In genomic region chr11:905952-906351, GRCh38 we compare ENCODE assay signal across 36 cellular contexts.
"Had no signal": no experiment of that assay in that cellular context is flagged by ENCODE, and none has a peak within 500 bp of the region (broad histone marks: within the 10 kb centered on the region; RNA-seq: fewer than 3 reads in every experiment).

No MANE protein-coding gene starts in this region.

- H3K27me3 Mint-ChIP-seq: activated CD4-positive, alpha-beta memory T cell treated with anti-CD3 and anti-CD28 coated beads, Interleukin-2, amount 10 ng/mL, durations not matched to agents 7 days and 5 days; activated CD4-positive, alpha-beta T cell treated with anti-CD3 and anti-CD28 coated beads for 36 hours; activated CD4-positive, alpha-beta T cell treated with anti-CD3 and anti-CD28 coated beads, Interleukin-2, amount 10 ng/mL, durations not matched to agents 7 days and 5 days; activated CD8-positive, alpha-beta memory T cell treated with anti-CD3 and anti-CD28 coated beads, Interleukin-2, amount 10 ng/mL, durations not matched to agents 7 days and 5 days; activated naive CD8-positive, alpha-beta T cell treated with anti-CD3 and anti-CD28 coated beads for 36 hours; activated T-cell treated with anti-CD3 and anti-CD28 coated beads, Interleukin-2, amount 50 U/mL, for 24 hours; central memory CD8-positive, alpha-beta T cell had no signal

- H3K27me3 ChIP-seq: adrenal gland, cardiac muscle cell had no signal

- H3K9me3 Mint-ChIP-seq: activated CD4-positive, alpha-beta memory T cell treated with anti-CD3 and anti-CD28 coated beads, Interleukin-2, amount 10 ng/mL, durations not matched to agents 7 days and 5 days; activated CD4-positive, alpha-beta T cell treated with anti-CD3 and anti-CD28 coated beads, Interleukin-2, amount 10 ng/mL, durations not matched to agents 7 days and 5 days; activated naive CD4-positive, alpha-beta T cell treated with anti-CD3 and anti-CD28 coated beads for 36 hours; activated naive CD4-positive, alpha-beta T cell treated with anti-CD3 and anti-CD28 coated beads, Interleukin-2, amount 50 U/mL, for 72 hours; activated naive CD8-positive, alpha-beta T cell treated with anti-CD3 and anti-CD28 coated beads for 36 hours; activated T-cell treated with anti-CD3 and anti-CD28 coated beads, Interleukin-2, amount 50 U/mL, for 24 hours; activated T-helper 2 cell treated with anti-CD3 and anti-CD28 coated beads, Interferon-gamma antibody, Interleukin-2, Interleukin-4, amounts not matched to agents 10 μg/mL and 5 μg/mL and 100 μg/mL, durations not matched to agents 14 hours and 24 hours and 36 hours; brain; central memory CD8-positive, alpha-beta T cell; T-helper 1 cell treated with Interleukin-12 subunit alpha and Interleukin-12 subunit beta and Interleukin-4 antibody, amounts not matched to agents 30 μg/mL and 1 μg/mL, for 36 hours; T-helper 2 cell treated with Interferon-gamma antibody and Interleukin-4, amounts not matched to agents 5 μg/mL and 100 μg/mL, for 36 hours had no signal

- H3K9me3 ChIP-seq: adrenal gland had no signal

- H3K4me3 ChIP-seq: adrenal gland, cardiac muscle cell had no signal

- ATAC-seq: activated CD4-positive, alpha-beta T cell treated with anti-CD3 and anti-CD28 coated beads for 36 hours; activated CD4-positive, CD25-positive, alpha-beta regulatory T cell treated with anti-CD3 and anti-CD28 coated beads, Interleukin-2, amount 50 U/mL, for 24 hours; activated CD8-positive, alpha-beta memory T cell treated with anti-CD3 and anti-CD28 coated beads, Interleukin-2, amount 10 ng/mL, durations not matched to agents 7 days and 5 days; activated CD8-positive, alpha-beta T cell treated with anti-CD3 and anti-CD28 coated beads, Interleukin-2, amount 10 ng/mL, durations not matched to agents 7 days and 5 days; activated naive CD4-positive, alpha-beta T cell treated with anti-CD3 and anti-CD28 coated beads, Interleukin-2, amount 50 U/mL, for 72 hours had no signal

- H3K4me3 Mint-ChIP-seq: activated CD4-positive, alpha-beta memory T cell treated with anti-CD3 and anti-CD28 coated beads, Interleukin-2, amount 10 ng/mL, durations not matched to agents 7 days and 5 days; activated CD4-positive, alpha-beta T cell treated with anti-CD3 and anti-CD28 coated beads for 36 hours; activated CD4-positive, alpha-beta T cell treated with anti-CD3 and anti-CD28 coated beads, Interleukin-2, amount 10 ng/mL, durations not matched to agents 7 days and 5 days; activated CD8-positive, alpha-beta memory T cell treated with anti-CD3 and anti-CD28 coated beads, Interleukin-2, amount 10 ng/mL, durations not matched to agents 7 days and 5 days; activated CD8-positive, alpha-beta T cell treated with anti-CD3 and anti-CD28 coated beads, Interleukin-2, amount 10 ng/mL, durations not matched to agents 7 days and 5 days; activated naive CD4-positive, alpha-beta T cell treated with anti-CD3 and anti-CD28 coated beads for 36 hours; activated naive CD8-positive, alpha-beta T cell treated with anti-CD3 and anti-CD28 coated beads for 36 hours; activated T-cell treated with anti-CD3 and anti-CD28 coated beads, Interleukin-2, amount 50 U/mL, for 24 hours; central memory CD8-positive, alpha-beta T cell; T-helper 1 cell treated with Interleukin-12 subunit alpha and Interleukin-12 subunit beta and Interleukin-4 antibody, amounts not matched to agents 30 μg/mL and 1 μg/mL, for 36 hours; T-helper 2 cell treated with Interferon-gamma antibody and Interleukin-4, amounts not matched to agents 5 μg/mL and 100 μg/mL, for 36 hours had no signal

- H3K27ac Mint-ChIP-seq: activated CD4-positive, alpha-beta memory T cell treated with anti-CD3 and anti-CD28 coated beads, Interleukin-2, amount 10 ng/mL, durations not matched to agents 7 days and 5 days; activated CD4-positive, alpha-beta T cell treated with anti-CD3 and anti-CD28 coated beads for 36 hours; activated CD4-positive, alpha-beta T cell treated with anti-CD3 and anti-CD28 coated beads, Interleukin-2, amount 10 ng/mL, durations not matched to agents 7 days and 5 days; activated CD8-positive, alpha-beta T cell treated with anti-CD3 and anti-CD28 coated beads, Interleukin-2, amount 10 ng/mL, durations not matched to agents 7 days and 5 days; activated naive CD4-positive, alpha-beta T cell treated with anti-CD3 and anti-CD28 coated beads for 36 hours; activated naive CD8-positive, alpha-beta T cell treated with anti-CD3 and anti-CD28 coated beads for 36 hours; activated T-cell treated with anti-CD3 and anti-CD28 coated beads, Interleukin-2, amount 50 U/mL, for 24 hours; activated T-helper 2 cell treated with anti-CD3 and anti-CD28 coated beads, Interferon-gamma antibody, Interleukin-2, Interleukin-4, amounts not matched to agents 10 μg/mL and 5 μg/mL and 100 μg/mL, durations not matched to agents 14 hours and 24 hours and 36 hours; T-helper 1 cell treated with Interleukin-12 subunit alpha and Interleukin-12 subunit beta and Interleukin-4 antibody, amounts not matched to agents 30 μg/mL and 1 μg/mL, for 36 hours; T-helper 2 cell treated with Interferon-gamma antibody and Interleukin-4, amounts not matched to agents 5 μg/mL and 100 μg/mL, for 36 hours had no signal

- H3K36me3 Mint-ChIP-seq: activated naive CD4-positive, alpha-beta T cell treated with anti-CD3 and anti-CD28 coated beads, Interleukin-2, amount 50 U/mL, for 72 hours had no signal

- H3K27ac ChIP-seq: adrenal gland, cardiac muscle cell, VCaP had no signal

- DNase-seq: activated CD4-positive, alpha-beta memory T cell treated with anti-CD3 and anti-CD28 coated beads, Interleukin-2, amount 10 ng/mL, durations not matched to agents 7 days and 5 days; activated CD4-positive, alpha-beta T cell treated with anti-CD3 and anti-CD28 coated beads for 1 hour; activated CD4-positive, alpha-beta T cell treated with anti-CD3 and anti-CD28 coated beads for 36 hours; activated CD4-positive, alpha-beta T cell treated with anti-CD3 and anti-CD28 coated beads for 48 hours; activated CD4-positive, alpha-beta T cell treated with anti-CD3 and anti-CD28 coated beads, Interleukin-2, amount 10 ng/mL, durations not matched to agents 7 days and 5 days; activated CD4-positive, alpha-beta T cell treated with anti-CD3 and anti-CD28 coated beads, Interleukin-2, amount 50 U/mL, for 48 hours; activated CD4-positive, CD25-positive, alpha-beta regulatory T cell; activated CD8-positive, alpha-beta memory T cell treated with anti-CD3 and anti-CD28 coated beads for 24 hours; activated CD8-positive, alpha-beta memory T cell treated with anti-CD3 and anti-CD28 coated beads, Interleukin-2, amount 10 ng/mL, durations not matched to agents 7 days and 5 days; activated CD8-positive, alpha-beta memory T cell treated with anti-CD3 and anti-CD28 coated beads, Interleukin-2, amount 50 U/mL, for 48 hours; activated CD8-positive, alpha-beta T cell treated with anti-CD3 and anti-CD28 coated beads, Interleukin-2, amount 10 ng/mL, durations not matched to agents 7 days and 5 days; activated effector memory CD4-positive, alpha-beta T cell treated with Interleukin-2 at 50 U/mL for 16 hours; activated gamma-delta T cell; activated naive CD4-positive, alpha-beta T cell; activated naive CD4-positive, alpha-beta T cell treated with anti-CD3 and anti-CD28 coated beads for 36 hours; activated naive CD4-positive, alpha-beta T cell treated with anti-CD3 and anti-CD28 coated beads, Interleukin-2, amount 50 U/mL, for 16 hours; activated naive CD8-positive, alpha-beta T cell treated with anti-CD3 and anti-CD28 coated beads for 36 hours; activated T-cell treated with anti-CD3 and anti-CD28 coated beads, Interleukin-2, amount 50 U/mL, for 24 hours; activated T-cell treated with anti-CD3 and anti-CD28 coated beads, Interleukin-2, amount 50 U/mL, for 48 hours; adrenal gland; amniotic stem cell; aorta; caudate nucleus; cerebellar nuclear complex; T-helper 1 cell; T-helper 2 cell; T-helper 9 cell had no signal
